35 cellular contexts compared by ENCODE assay signal in genomic region chr4:28006021-28006420, GRCh38.
"Had no signal": no experiment of that assay in that cellular context is flagged by ENCODE, and none has a peak within 500 bp of the region (broad histone marks: within the 10 kb centered on the region; RNA-seq: fewer than 3 reads in every experiment).

No MANE protein-coding gene starts in this region.

- H3K27ac Mint-ChIP-seq: activated B cell treated with CpG ODN at 0.5 μM for 24 hours; activated CD4-positive, alpha-beta memory T cell treated with anti-CD3 and anti-CD28 coated beads for 36 hours; activated CD4-positive, alpha-beta T cell treated with anti-CD3 and anti-CD28 coated beads, Interleukin-2, amount 10 ng/mL, durations not matched to agents 24 days and 14 days; activated CD8-positive, alpha-beta T cell treated with anti-CD3 and anti-CD28 coated beads for 36 hours; activated naive CD4-positive, alpha-beta T cell treated with anti-CD3 and anti-CD28 coated beads for 36 hours; activated naive CD8-positive, alpha-beta T cell; activated naive CD8-positive, alpha-beta T cell treated with anti-CD3 and anti-CD28 coated beads, Interleukin-2, amount 10 ng/mL, durations not matched to agents 7 days and 5 days; activated naive CD8-positive, alpha-beta T cell treated with anti-CD3 and anti-CD28 coated beads, Interleukin-2, amount 50 U/mL, for 24 hours; activated T-cell treated with anti-CD3 and anti-CD28 coated beads, Interleukin-2, amount 50 U/mL, for 72 hours; activated T-helper 1 cell treated with anti-CD3 and anti-CD28 coated beads, Interleukin-12 subunit alpha, Interleukin-12 subunit beta, Interleukin-2, Interleukin-4 antibody, amounts not matched to agents 30 ng/mL and 10 ng/mL and 1 ng/mL, durations not matched to agents 14 hours and 24 hours and 36 hours; activated T-helper 2 cell treated with anti-CD3 and anti-CD28 coated beads, Interferon-gamma antibody, Interleukin-2, Interleukin-4, amounts not matched to agents 10 μg/mL and 5 μg/mL and 100 μg/mL, durations not matched to agents 14 hours and 24 hours and 36 hours; brain; T-helper 1 cell treated with Interleukin-12 subunit alpha and Interleukin-12 subunit beta and Interleukin-4 antibody, amounts not matched to agents 30 μg/mL and 1 μg/mL, for 36 hours; T-helper 2 cell treated with Interferon-gamma antibody and Interleukin-4, amounts not matched to agents 5 μg/mL and 100 μg/mL, for 36 hours had no signal

- H3K36me3 ChIP-seq: ascending aorta, cardiac muscle cell had no signal

- ATAC-seq: activated CD8-positive, alpha-beta T cell treated with anti-CD3 and anti-CD28 coated beads for 36 hours; activated naive CD8-positive, alpha-beta T cell treated with anti-CD3 and anti-CD28 coated beads, Interleukin-2, amount 50 U/mL, for 24 hours; activated T-cell treated with anti-CD3 and anti-CD28 coated beads, Interleukin-2, amount 50 U/mL, for 4 hours; activated T-cell treated with anti-CD3 and anti-CD28 coated beads, Interleukin-2, amount 50 U/mL, for 72 hours had no signal

- H3K4me3 Mint-ChIP-seq: activated B cell treated with CpG ODN at 0.5 μM for 24 hours; activated CD4-positive, alpha-beta memory T cell treated with anti-CD3 and anti-CD28 coated beads for 36 hours; activated CD4-positive, alpha-beta T cell treated with anti-CD3 and anti-CD28 coated beads, Interleukin-2, amount 10 ng/mL, durations not matched to agents 24 days and 14 days; activated CD8-positive, alpha-beta T cell treated with anti-CD3 and anti-CD28 coated beads for 36 hours; activated naive CD4-positive, alpha-beta T cell treated with anti-CD3 and anti-CD28 coated beads for 36 hours; activated naive CD8-positive, alpha-beta T cell; activated naive CD8-positive, alpha-beta T cell treated with anti-CD3 and anti-CD28 coated beads, Interleukin-2, amount 10 ng/mL, durations not matched to agents 7 days and 5 days; activated naive CD8-positive, alpha-beta T cell treated with anti-CD3 and anti-CD28 coated beads, Interleukin-2, amount 50 U/mL, for 24 hours; activated T-cell treated with anti-CD3 and anti-CD28 coated beads, Interleukin-2, amount 50 U/mL, for 4 hours; activated T-cell treated with anti-CD3 and anti-CD28 coated beads, Interleukin-2, amount 50 U/mL, for 72 hours; activated T-helper 1 cell treated with anti-CD3 and anti-CD28 coated beads, Interleukin-12 subunit alpha, Interleukin-12 subunit beta, Interleukin-2, Interleukin-4 antibody, amounts not matched to agents 30 ng/mL and 10 ng/mL and 1 ng/mL, durations not matched to agents 14 hours and 24 hours and 36 hours; brain; T-helper 1 cell treated with Interleukin-12 subunit alpha and Interleukin-12 subunit beta and Interleukin-4 antibody, amounts not matched to agents 30 μg/mL and 1 μg/mL, for 36 hours; T-helper 2 cell treated with Interferon-gamma antibody and Interleukin-4, amounts not matched to agents 5 μg/mL and 100 μg/mL, for 36 hours had no signal

- H3K4me1 ChIP-seq: ascending aorta had no signal

- H3K4me1 Mint-ChIP-seq: activated B cell treated with CpG ODN at 0.5 μM for 24 hours; activated CD4-positive, alpha-beta T cell treated with anti-CD3 and anti-CD28 coated beads, Interleukin-2, amount 10 ng/mL, durations not matched to agents 24 days and 14 days; activated naive CD8-positive, alpha-beta T cell treated with anti-CD3 and anti-CD28 coated beads, Interleukin-2, amount 10 ng/mL, durations not matched to agents 7 days and 5 days; activated naive CD8-positive, alpha-beta T cell treated with anti-CD3 and anti-CD28 coated beads, Interleukin-2, amount 50 U/mL, for 24 hours had no signal

- H3K9me3 Mint-ChIP-seq: activated CD4-positive, alpha-beta T cell treated with anti-CD3 and anti-CD28 coated beads, Interleukin-2, amount 10 ng/mL, durations not matched to agents 24 days and 14 days; activated T-cell treated with anti-CD3 and anti-CD28 coated beads, Interleukin-2, amount 50 U/mL, for 4 hours; activated T-helper 1 cell treated with anti-CD3 and anti-CD28 coated beads, Interleukin-12 subunit alpha, Interleukin-12 subunit beta, Interleukin-2, Interleukin-4 antibody, amounts not matched to agents 30 ng/mL and 10 ng/mL and 1 ng/mL, durations not matched to agents 14 hours and 24 hours and 36 hours; T-helper 1 cell treated with Interleukin-12 subunit alpha and Interleukin-12 subunit beta and Interleukin-4 antibody, amounts not matched to agents 30 μg/mL and 1 μg/mL, for 36 hours had no signal

- DNase-seq: activated B cell treated with CpG ODN at 0.5 μM for 24 hours; activated CD4-positive, alpha-beta memory T cell treated with anti-CD3 and anti-CD28 coated beads for 36 hours; activated CD4-positive, alpha-beta T cell treated with anti-CD3 and anti-CD28 coated beads for 4 hours; activated CD4-positive, alpha-beta T cell treated with anti-CD3 and anti-CD28 coated beads, Interleukin-2, amount 10 ng/mL, durations not matched to agents 24 days and 14 days; activated CD4-positive, alpha-beta T cell treated with anti-CD3 and anti-CD28 coated beads, Interleukin-2, amount 50 U/mL, for 1 hour; activated CD4-positive, alpha-beta T cell treated with anti-CD3 and anti-CD28 coated beads, Interleukin-2, amount 50 U/mL, for 4 hours; activated CD4-positive, CD25-positive, alpha-beta regulatory T cell treated with anti-CD3 and anti-CD28 coated beads, Interleukin-2, amount 50 U/mL, for 72 hours; activated CD8-positive, alpha-beta memory T cell treated with anti-CD3 and anti-CD28 coated beads, Interleukin-2, amount 50 U/mL, for 4 hours; activated CD8-positive, alpha-beta T cell treated with anti-CD3 and anti-CD28 coated beads for 36 hours; activated effector memory CD4-positive, alpha-beta T cell treated with Interleukin-2 at 50 U/mL for 16 hours; activated gamma-delta T cell treated with Interleukin-2 at 50 U/mL for 16 hours; activated naive CD4-positive, alpha-beta T cell; activated naive CD4-positive, alpha-beta T cell treated with anti-CD3 and anti-CD28 coated beads for 36 hours; activated naive CD4-positive, alpha-beta T cell treated with anti-CD3 and anti-CD28 coated beads, Interleukin-2, amount 50 U/mL, for 16 hours; activated naive CD8-positive, alpha-beta T cell treated with anti-CD3 and anti-CD28 coated beads, Interleukin-2, amount 10 ng/mL, durations not matched to agents 7 days and 5 days; activated naive CD8-positive, alpha-beta T cell treated with anti-CD3 and anti-CD28 coated beads, Interleukin-2, amount 50 U/mL, for 24 hours; activated T-cell treated with anti-CD3 and anti-CD28 coated beads for 4 hours; activated T-cell treated with anti-CD3 and anti-CD28 coated beads, Interleukin-2, amount 50 U/mL, for 1 hour; activated T-cell treated with anti-CD3 and anti-CD28 coated beads, Interleukin-2, amount 50 U/mL, for 4 hours; activated T-cell treated with anti-CD3 and anti-CD28 coated beads, Interleukin-2, amount 50 U/mL, for 72 hours; amygdala; anterior cingulate cortex; central memory CD4-positive, alpha-beta T cell; T-helper 1 cell; T-helper 2 cell; T-helper 9 cell had no signal

- H3K27ac ChIP-seq: ascending aorta, cardiac muscle cell, VCaP had no signal

- H3K27me3 Mint-ChIP-seq: activated B cell treated with CpG ODN at 0.5 μM for 24 hours; activated CD4-positive, alpha-beta memory T cell treated with anti-CD3 and anti-CD28 coated beads for 36 hours; activated CD4-positive, alpha-beta T cell treated with anti-CD3 and anti-CD28 coated beads, Interleukin-2, amount 10 ng/mL, durations not matched to agents 24 days and 14 days; activated CD8-positive, alpha-beta T cell treated with anti-CD3 and anti-CD28 coated beads for 36 hours; activated naive CD8-positive, alpha-beta T cell; activated naive CD8-positive, alpha-beta T cell treated with anti-CD3 and anti-CD28 coated beads, Interleukin-2, amount 10 ng/mL, durations not matched to agents 7 days and 5 days; activated naive CD8-positive, alpha-beta T cell treated with anti-CD3 and anti-CD28 coated beads, Interleukin-2, amount 50 U/mL, for 24 hours had no signal

- H3K27me3 ChIP-seq: ascending aorta, cardiac muscle cell had no signal

- H3K36me3 Mint-ChIP-seq: activated CD4-positive, alpha-beta memory T cell treated with anti-CD3 and anti-CD28 coated beads for 36 hours; activated naive CD8-positive, alpha-beta T cell; activated naive CD8-positive, alpha-beta T cell treated with anti-CD3 and anti-CD28 coated beads, Interleukin-2, amount 10 ng/mL, durations not matched to agents 7 days and 5 days; brain had no signal

- H3K9me3 ChIP-seq: ascending aorta had no signal

- H3K4me3 ChIP-seq: ascending aorta, cardiac muscle cell had no signal
